1 cellular context compared by ENCODE assay signal in the genomic region with DNA sequence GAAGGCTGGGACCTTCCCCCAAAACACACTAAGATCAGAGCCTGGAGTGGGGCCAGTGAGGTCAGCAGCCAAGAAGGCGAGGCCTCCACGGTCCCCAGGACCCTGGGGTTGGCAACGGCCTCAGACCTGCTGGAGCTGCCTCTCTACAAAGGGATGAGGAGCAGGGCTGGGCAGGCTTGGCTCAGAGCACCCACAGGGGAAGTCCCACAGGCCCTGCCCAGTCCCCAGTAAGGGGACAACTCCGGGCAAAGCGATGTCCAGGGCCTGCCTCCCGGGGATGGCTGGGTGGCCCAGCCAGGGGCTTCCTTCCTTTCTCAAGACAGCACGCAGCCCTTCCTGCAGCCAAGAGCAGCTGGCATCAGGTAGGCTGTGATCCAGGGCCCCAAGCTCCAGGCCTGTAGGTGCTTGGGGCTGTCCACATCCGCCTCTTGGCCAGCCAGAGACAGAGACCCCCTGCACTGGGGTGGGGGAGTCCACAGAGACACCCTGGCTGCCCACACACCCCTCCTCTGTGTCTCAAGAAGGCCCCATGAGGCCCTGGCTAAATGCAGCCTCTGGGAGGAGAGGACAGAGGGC.
TF ChIP-seq lines count a peak whose summit lies in the region.

No MANE protein-coding gene starts in this region.

TF ChIP-seq in endothelial cell of umbilical vein, 7 proteins besides CTCF, POLR2A, EP300 and RAD21:
- TF ChIP-seq FOS (IDR thresholded peaks at IDR 0.05; ENCODE audit: borderline replicate concordance, insufficient read depth, low read length), result no peak
- no peak for TF ChIP-seq POLR2AphosphoS5 (IDR thresholded peaks at IDR 0.05; ENCODE audit: insufficient read depth, low read depth, low read length)
- TF ChIP-seq, protein P1, sequence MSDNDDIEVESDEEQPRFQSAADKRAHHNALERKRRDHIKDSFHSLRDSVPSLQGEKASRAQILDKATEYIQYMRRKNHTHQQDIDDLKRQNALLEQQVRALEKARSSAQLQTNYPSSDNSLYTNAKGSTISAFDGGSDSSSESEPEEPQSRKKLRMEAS (IDR thresholded peaks at IDR 0.05; ENCODE audit: insufficient read depth, insufficient read length), result no peak
- TF ChIP-seq JUN (IDR thresholded peaks at IDR 0.05; ENCODE audit: borderline replicate concordance, insufficient read depth, insufficient read length, low read depth), result no peak
- no peak for TF ChIP-seq MYC (IDR thresholded peaks at IDR 0.05; ENCODE audit: low read depth, low read length)
- no peak for TF ChIP-seq EZH2 (IDR thresholded peaks at IDR 0.05; ENCODE audit: borderline replicate concordance, low read depth, low read length, severe bottlenecking)
- no peak for TF ChIP-seq GATA2 (IDR thresholded peaks at IDR 0.05; ENCODE audit: insufficient read depth, insufficient read length, low read depth, low read length)
